ENCODE assay signal across 9 cellular contexts in genomic region chr10:14386202-14386593, GRCh38. TPM values are rescaled to one million over a fixed set of nuclear protein-coding genes. Genes with fewer than 3 reads are reported as not detected.
DNase-seq lines count a peak whose midpoint lies in the region; TF ChIP-seq lines count a peak whose summit lies in the region.
"Had no signal": no experiment of that assay in that cellular context is flagged by ENCODE, and none has a peak within 500 bp of the region (broad histone marks: within the 10 kb centered on the region; RNA-seq: fewer than 3 reads in every experiment).

No MANE protein-coding gene starts in this region.

- DNase-seq in HS-27A (ENCODE audit: low read depth) (peak; percentile 49), fibroblast of the aortic adventitia (ENCODE audit: low read depth) (peak; percentile 78), NCI-H748 treated with DMSO at 0.1 percent for 48 hours (lab: John Stamatoyannopoulos, UW) (no peak), NCI-H526 (lab: John Stamatoyannopoulos, UW) (no peak), T-helper 9 cell (no peak)
- peak; percentile 33 to 34 for DNase-seq in activated CD4-positive, alpha-beta T cell treated with anti-CD3 and anti-CD28 coated beads, Interleukin-2, amount 50 U/mL, for 4 hours
- DNase-seq in stimulated activated CD8-positive, alpha-beta memory T cell treated with anti-CD3 and anti-CD28 coated beads, Interleukin-15, amount 100 ng/mL, for 48 hours (ENCODE audit: low read depth in 2 of 2): peak; percentile 13 to 69
- DNase-seq: activated B cell treated with CpG ODN at 0.5 μM for 24 hours, tibial artery had no signal

- no peak for TF ChIP-seq CTCF in fibroblast of the aortic adventitia (IDR thresholded peaks at IDR 0.05; ENCODE audit: insufficient read depth, low read length)

- no peak overlapping the region for H3K4me3 ChIP-seq in fibroblast of the aortic adventitia (ENCODE audit: low read depth, low read length)
- H3K4me3 ChIP-seq: tibial artery had no signal

RNA-seq across cellular contexts. Expression of gene FRMD4A, which starts 55.5 kb away (rescaled TPM):
- total RNA-seq in fibroblast of the aortic adventitia (ENCODE audit: low replicate concordance): 32.1 and 42.4 TPM in 2 replicates

Comparison
In these comparisons a context has a peak if more than half of its experiments do, and no peak if none do; other contexts are left out.
1. DNase-seq: peak in HS-27A (single experiment), activated CD4-positive, alpha-beta T cell treated with anti-CD3 and anti-CD28 coated beads, Interleukin-2, amount 50 U/mL, for 4 hours (2 of 2), fibroblast of the aortic adventitia (single experiment) and stimulated activated CD8-positive, alpha-beta memory T cell treated with anti-CD3 and anti-CD28 coated beads, Interleukin-15, amount 100 ng/mL, for 48 hours (2 of 2); none in NCI-H748 treated with DMSO at 0.1 percent for 48 hours (single experiment), NCI-H526 (0 of 2) and T-helper 9 cell (single experiment).